In the genomic region with DNA sequence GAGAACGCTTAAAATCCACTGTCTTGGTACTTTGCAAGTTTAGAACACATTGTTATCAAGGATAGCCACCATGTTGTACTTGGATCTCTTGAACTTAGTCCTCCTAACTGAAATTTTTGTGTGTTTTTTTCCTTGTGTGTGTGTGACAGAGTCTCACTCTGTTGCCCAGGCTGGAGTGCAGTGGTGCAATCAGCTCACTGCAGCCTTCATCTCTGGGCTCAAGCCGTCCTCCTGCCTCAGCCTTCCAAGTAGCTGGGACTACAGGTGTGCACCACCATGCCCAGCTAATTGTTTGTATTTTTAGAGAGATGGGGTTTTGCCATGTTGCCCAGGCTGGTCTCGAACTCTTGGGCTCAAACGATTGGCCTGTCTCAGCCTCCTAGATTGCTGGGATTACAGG, we compare ENCODE assay signal across 1 cellular context. TPM values are rescaled to one million over a fixed set of nuclear protein-coding genes. Genes with fewer than 3 reads are reported as not detected.
"Had no signal": no experiment of that assay in that cellular context is flagged by ENCODE, and none has a peak within 500 bp of the region (broad histone marks: within the 10 kb centered on the region; RNA-seq: fewer than 3 reads in every experiment).

No MANE protein-coding gene starts in this region.

RNA-seq across cellular contexts. Expression of a gene that starts 34.5 kb away (rescaled TPM):
- total RNA-seq: natural killer cell treated with Interleukin-12 subunit alpha and Interleukin-12 subunit beta and Interleukin-15 and Interleukin-18, amount 100 ng/mL, for 72 hours had no signal
